8 cellular contexts compared by ENCODE assay signal in genomic region chr1:156813750-156814570, GRCh38. TPM values are rescaled to one million over a fixed set of nuclear protein-coding genes. Genes with fewer than 3 reads are reported as not detected.
DNase-seq lines count a peak whose midpoint lies in the region; ATAC-seq, FAIRE-seq and TF ChIP-seq lines count a peak whose summit lies in the region.

No MANE protein-coding gene starts in this region.

- WGBS in pancreas, 2 donors: 13 to 18% methylated on average over 52 to 60 of the region's 60 CpGs

- H3K36me3 ChIP-seq in pancreas (no peaks in the 10 kb centered on the region), tibial artery (no peaks in the 10 kb centered on the region)

- intact Hi-C loops in Right ventricle myocardium inferior (cut with DNase I) (no loop called here), pancreas (cut with DNase I) (no loop called here), tibial artery (cut with DNase I; ENCODE audit: low total_unique reads) (no loop called here)

- FAIRE-seq in pancreas (lab: Jason Lieb, UNC): no peak

- H3K4me1 ChIP-seq in pancreas (peaks cover 0 to 6% (median 3%) of the 10 kb centered on the region in 3 donors), tibial artery (peaks cover 0 to 14% (median 12%) of the 10 kb centered on the region in 4 donors)

- peak; percentile 83 for DNase-seq in AG08396 (ENCODE audit: low spot score)
- DNase-seq in RKO (ENCODE audit: low spot score): peak; percentile 69
- peak; percentile 74 for DNase-seq in activated naive CD4-positive, alpha-beta T cell treated with Interleukin-2 at 50 U/mL for 16 hours
- peak; percentile 88 for DNase-seq in Right ventricle myocardium inferior (ENCODE audit: missing footprints)
- DNase-seq in pancreas: peak; percentile 51 to 88 (median 70)
- peak; percentile 51 to 77 for DNase-seq in tibial artery

- ATAC-seq in GM19463 (IDR thresholded peaks at IDR 0.05; ENCODE audit: unreplicated experiment) (peak; percentile 58), Right ventricle myocardium inferior (peak; percentile 65), pancreas (peak; percentile 90 to 92 (median 92)), GM21825 (IDR thresholded peaks at IDR 0.05; ENCODE audit: unreplicated experiment) (no peak)

- H3K9me3 ChIP-seq in pancreas: no peaks in the 10 kb centered on the region
- no peaks in the 10 kb centered on the region for H3K9me3 ChIP-seq in tibial artery

- H3K4me3 ChIP-seq in pancreas (peak overlapping the region; percentile 20 to 42 (median 30)), tibial artery (peak overlapping the region; percentile 43 to 58)

- TF ChIP-seq CTCF in pancreas (IDR thresholded peaks at IDR 0.05) (peak; percentile 35 to 45 (median 38)), tibial artery (IDR thresholded peaks at IDR 0.05) (peak; percentile 39 to 56)

- no peaks in the 10 kb centered on the region for H3K27me3 ChIP-seq in pancreas
- H3K27me3 ChIP-seq in tibial artery: peaks cover 0 to 7% of the 10 kb centered on the region in 2 donors

- H3K27ac ChIP-seq in pancreas (no peak overlapping the region), tibial artery (no peak overlapping the region)

RNA-seq across cellular contexts. Expression of gene SH2D2A, which starts 2.7 kb away (rescaled TPM):
- total RNA-seq in Right ventricle myocardium inferior: 2.2 TPM
- 1 to 10 TPM in 2 of 6 donors, under 1 TPM in 4; 0.16 to 1.5 (median 0.71) TPM for total RNA-seq in pancreas
- polyA plus RNA-seq in pancreas: 1 to 10 TPM in 1 of 2 donors, under 1 TPM in 1; 0.40 to 1.3 TPM

RNA-seq across cellular contexts. Expression of gene INSRR, which starts 45.0 kb away (rescaled TPM):
- 0.46 TPM for total RNA-seq in Right ventricle myocardium inferior
- total RNA-seq in pancreas: under 1 TPM; 0.03 to 0.47 (median 0.09) TPM
- polyA plus RNA-seq in pancreas: under 1 TPM; 0.94 to 0.99 TPM

RNA-seq across cellular contexts. Expression of gene PRCC, which starts 46.6 kb away (rescaled TPM):
- total RNA-seq in Right ventricle myocardium inferior: 42.9 TPM
- total RNA-seq in pancreas: 10 to 100 TPM; 18.5 to 34.7 (median 20.3) TPM
- polyA plus RNA-seq in pancreas: 10 to 100 TPM; 31.4 to 41.6 TPM

RNA-seq across cellular contexts. Expression of gene NTRK1, which starts 46.7 kb away (rescaled TPM):
- 2.4 TPM for total RNA-seq in Right ventricle myocardium inferior
- under 1 TPM; 0.20 to 0.79 (median 0.35) TPM for total RNA-seq in pancreas
- polyA plus RNA-seq in pancreas: 1 to 10 TPM in 1 of 2 donors, under 1 TPM in 1; 0.99 to 1.1 TPM
